Comparison of ENCODE assay signal across 15 cellular contexts in genomic region chr4:26084414-26084813, GRCh38.
A peak's percentile ranks its signal among the peaks of the same experiment; 100 is the strongest.
DNase-seq lines count a peak whose midpoint lies in the region; ATAC-seq and TF ChIP-seq lines count a peak whose summit lies in the region.
"Had no signal": no experiment of that assay in that cellular context is flagged by ENCODE, and none has a peak within 500 bp of the region (broad histone marks: within the 10 kb centered on the region; RNA-seq: fewer than 3 reads in every experiment).

No MANE protein-coding gene starts in this region.

- peaks cover 5% of the 10 kb centered on the region for H3K9me3 Mint-ChIP-seq in activated CD8-positive, alpha-beta memory T cell treated with anti-CD3 and anti-CD28 coated beads, Interleukin-2, amount 10 ng/mL, durations not matched to agents 7 days and 5 days (ENCODE audit: low read depth)
- no peaks in the 10 kb centered on the region for H3K9me3 Mint-ChIP-seq in osteocyte (ENCODE audit: unreplicated experiment)
- H3K9me3 Mint-ChIP-seq: mesothelial cell of epicardium, WTC11 had no signal

- H2AFZ ChIP-seq in PC-9: no peak overlapping the region

- peaks cover 47% of the 10 kb centered on the region for H3K4me1 ChIP-seq in PC-9 (replicated peaks; ENCODE audit: insufficient read depth)
- peaks cover 34 to 54% (median 40%) of the 10 kb centered on the region in 3 donors for H3K4me1 ChIP-seq in skeletal muscle tissue (ENCODE audit: control insufficient read depth in 3 of 3, insufficient read depth in 3 of 3, low read length in 3 of 3)

- H3K27ac ChIP-seq in PC-9 (no peak overlapping the region), skeletal muscle tissue (ENCODE audit: low read depth, low read length) (peak overlapping the region; percentile 37)
- H3K27ac ChIP-seq: skin epidermis had no signal

- H3K9me3 ChIP-seq in PC-9 (ENCODE audit: insufficient read depth, low read depth) (no peaks in the 10 kb centered on the region), skeletal muscle tissue (ENCODE audit: control insufficient read depth in 3 of 3, low read length in 3 of 3) (no peaks in the 10 kb centered on the region)

- peak overlapping the region in 1 of 3 donors; percentile 18 for H3K9ac ChIP-seq in skeletal muscle tissue (ENCODE audit: low read depth in 1 of 3, low read length in 3 of 3)

- no peaks in the 10 kb centered on the region for H4K20me1 ChIP-seq in PC-9 (ENCODE audit: insufficient read depth)

- H3K79me2 ChIP-seq in PC-9 (ENCODE audit: low read depth): no peaks in the 10 kb centered on the region

- ATAC-seq in activated CD8-positive, alpha-beta memory T cell treated with anti-CD3 and anti-CD28 coated beads, Interleukin-2, amount 10 ng/mL, durations not matched to agents 7 days and 5 days: no peak
- ATAC-seq in GM21526 (IDR thresholded peaks at IDR 0.05; ENCODE audit: low FRiP score, unreplicated experiment) (no peak), sciatic nerve (no peak)
- ATAC-seq: WTC11 had no signal

- CTCF ChIA-PET in activated CD8-positive, alpha-beta memory T cell treated with anti-CD3 and anti-CD28 coated beads, Interleukin-2, amount 10 ng/mL, durations not matched to agents 7 days and 5 days (lab: Charles Lee): interaction anchor here (1.7 to 2.7 kb wide), 6 partner anchors 9 to 241 kb away, joined by 5 to 11 read pairs (median 7); no protein-coding TSS in a partner anchor
- CTCF ChIA-PET in PC-9 (lab: Charles Lee): interaction anchor here (3.1 kb wide), 1 partner anchor 241 kb away, joined by 16 read pairs; no protein-coding TSS in a partner anchor

- no peak for DNase-seq in activated CD8-positive, alpha-beta memory T cell treated with anti-CD3 and anti-CD28 coated beads, Interleukin-2, amount 10 ng/mL, durations not matched to agents 7 days and 5 days
- no peak for DNase-seq in activated CD8-positive, alpha-beta memory T cell treated with anti-CD3 and anti-CD28 coated beads, Interleukin-2, amount 50 U/mL, for 4 hours
- no peak for DNase-seq in PC-9
- no peak for DNase-seq in epithelial cell of proximal tubule (ENCODE audit: low read depth)
- DNase-seq in osteocyte (ENCODE audit: extremely low spot score, unreplicated experiment): no peak
- DNase-seq in sciatic nerve (ENCODE audit: low spot score): no peak
- DNase-seq: H7, kidney, NCI-H2029 treated with DMSO at 0.1 percent for 48 hours, NCI-H510A treated with DMSO at 0.1 percent for 48 hours had no signal

- no peaks in the 10 kb centered on the region for H3K27me3 Mint-ChIP-seq in activated CD8-positive, alpha-beta memory T cell treated with anti-CD3 and anti-CD28 coated beads, Interleukin-2, amount 10 ng/mL, durations not matched to agents 7 days and 5 days
- peaks cover 22% of the 10 kb centered on the region for H3K27me3 Mint-ChIP-seq in osteocyte (ENCODE audit: unreplicated experiment)

- no peaks in the 10 kb centered on the region for H3K27me3 ChIP-seq in PC-9 (ENCODE audit: insufficient read depth, low read depth)
- no peaks in the 10 kb centered on the region for H3K27me3 ChIP-seq in skeletal muscle tissue (ENCODE audit: control insufficient read depth in 3 of 3, insufficient read depth in 3 of 3, low read length in 3 of 3)

- intact Hi-C loops in PC-9 (cut with micrococcal nuclease; ENCODE audit: unreplicated experiment) (loop anchor here (5.0 to 10.0 kb wide), 2 partner anchors 130 to 328 kb away; no protein-coding TSS in a partner anchor), sciatic nerve (cut with DNase I) (no loop called here)

- peak overlapping the region; percentile 43; the same call in 1 of the 2 replicates for H3K4me2 ChIP-seq in PC-9

- no peak overlapping the region for H3K4me3 ChIP-seq in PC-9
- no peak overlapping the region for H3K4me3 ChIP-seq in epithelial cell of proximal tubule (ENCODE audit: low read depth, low read length)
- no peak overlapping the region for H3K4me3 ChIP-seq in skeletal muscle tissue (ENCODE audit: low read length in 3 of 3)
- H3K4me3 ChIP-seq: skin epidermis had no signal

- peaks cover 70% of the 10 kb centered on the region for H3K4me1 Mint-ChIP-seq in activated CD8-positive, alpha-beta memory T cell treated with anti-CD3 and anti-CD28 coated beads, Interleukin-2, amount 10 ng/mL, durations not matched to agents 7 days and 5 days
- peaks cover 25% of the 10 kb centered on the region for H3K4me1 Mint-ChIP-seq in osteocyte (ENCODE audit: unreplicated experiment)

- BruUV-seq in PC-9 (replicated peaks; lab: Mats Ljungman, UMichigan): no TSS peak

- no peaks in the 10 kb centered on the region for H3K9me2 ChIP-seq in PC-9 (ENCODE audit: insufficient read depth)

- POLR2A ChIA-PET in PC-9 (lab: Charles Lee; ENCODE audit: unreplicated experiment): interaction anchor here (0.6 to 1.2 kb wide), 3 partner anchors 18 to 234 kb away, joined by 4 to 11 read pairs (median 8); no protein-coding TSS in a partner anchor

- peaks cover 24% of the 10 kb centered on the region for H3F3A ChIP-seq in PC-9 (ENCODE audit: insufficient read depth, low read depth)

- no peaks in the 10 kb centered on the region for H3K36me3 ChIP-seq in PC-9 (ENCODE audit: low read depth)
- no peaks in the 10 kb centered on the region for H3K36me3 ChIP-seq in skeletal muscle tissue (ENCODE audit: control insufficient read depth in 3 of 3, insufficient read depth in 3 of 3, low read length in 3 of 3)

- H3K27ac Mint-ChIP-seq in activated CD8-positive, alpha-beta memory T cell treated with anti-CD3 and anti-CD28 coated beads, Interleukin-2, amount 10 ng/mL, durations not matched to agents 7 days and 5 days: peak overlapping the region; percentile 17
- no peak overlapping the region for H3K27ac Mint-ChIP-seq in osteocyte (ENCODE audit: unreplicated experiment)
- H3K27ac Mint-ChIP-seq: mesothelial cell of epicardium, WTC11 had no signal

- no peak overlapping the region for H3K4me3 Mint-ChIP-seq in activated CD8-positive, alpha-beta memory T cell treated with anti-CD3 and anti-CD28 coated beads, Interleukin-2, amount 10 ng/mL, durations not matched to agents 7 days and 5 days
- no peak overlapping the region for H3K4me3 Mint-ChIP-seq in osteocyte (ENCODE audit: unreplicated experiment)
- H3K4me3 Mint-ChIP-seq: mesothelial cell of epicardium, WTC11 had no signal

- TF ChIP-seq CTCF in PC-9 (conservative IDR thresholded peaks at IDR 0.05) (no peak), epithelial cell of proximal tubule (conservative IDR thresholded peaks at IDR 0.05; ENCODE audit: low read depth, low read length) (peak; percentile 10), osteocyte (IDR thresholded peaks at IDR 0.05) (no peak)

- H3K36me3 Mint-ChIP-seq in activated CD8-positive, alpha-beta memory T cell treated with anti-CD3 and anti-CD28 coated beads, Interleukin-2, amount 10 ng/mL, durations not matched to agents 7 days and 5 days: peaks cover 6% of the 10 kb centered on the region
- no peaks in the 10 kb centered on the region for H3K36me3 Mint-ChIP-seq in osteocyte (ENCODE audit: unreplicated experiment)
- H3K36me3 Mint-ChIP-seq: mesothelial cell of epicardium, WTC11 had no signal
